ENCODE assay signal across 10 cellular contexts in genomic region chr3:108125151-108125540, GRCh38. TPM values are rescaled to one million over a fixed set of nuclear protein-coding genes. Genes with fewer than 3 reads are reported as not detected.
A peak's percentile ranks its signal among the peaks of the same experiment; 100 is the strongest.
DNase-seq lines count a peak whose midpoint lies in the region; ATAC-seq and TF ChIP-seq lines count a peak whose summit lies in the region.
"Had no signal": no experiment of that assay in that cellular context is flagged by ENCODE, and none has a peak within 500 bp of the region (broad histone marks: within the 10 kb centered on the region; RNA-seq: fewer than 3 reads in every experiment).

No MANE protein-coding gene starts in this region.

- peak overlapping the region; percentile 100 for H3K4me2 ChIP-seq in DOHH2 (ENCODE audit: low read length)

- peak; percentile 4 for ATAC-seq in activated CD8-positive, alpha-beta T cell treated with anti-CD3 and anti-CD28 coated beads for 36 hours
- ATAC-seq in naive thymus-derived CD8-positive, alpha-beta T cell: peak; percentile 32 to 47
- no peak for ATAC-seq in GM21723 (IDR thresholded peaks at IDR 0.05; ENCODE audit: unreplicated experiment)

- TF ChIP-seq CTCF in DOHH2 (IDR thresholded peaks at IDR 0.05; ENCODE audit: low read depth, low read length, poor library complexity, severe bottlenecking) (no peak), HL-60 (IDR thresholded peaks at IDR 0.05; ENCODE audit: insufficient read depth, low read length) (no peak)
- TF ChIP-seq CTCF in activated CD8-positive, alpha-beta T cell treated with anti-CD3 and anti-CD28 coated beads for 36 hours (IDR thresholded peaks at IDR 0.05): no peak

- H4K20me1 ChIP-seq in DOHH2 (ENCODE audit: control insufficient read depth, insufficient read depth, low read depth, low read length): 0 out of 2 replicates have a peak, but pooled peaks cover 4% of the 10 kb centered on the region

- H3K36me3 ChIP-seq in DOHH2 (ENCODE audit: control insufficient read depth, low read length): peaks cover 47% of the 10 kb centered on the region
- no peaks in the 10 kb centered on the region for H3K36me3 ChIP-seq in MG63
- H3K36me3 ChIP-seq: suprapubic skin had no signal

- POLR2A ChIA-PET in activated CD8-positive, alpha-beta T cell treated with anti-CD3 and anti-CD28 coated beads for 36 hours (lab: Charles Lee): interaction anchor here (0.7 to 12.4 kb wide), 12 partner anchors 12 to 184 kb away, joined by 3 to 161 read pairs (median 4); partner anchors contain the start of gene IFT57
- POLR2A ChIA-PET in naive thymus-derived CD8-positive, alpha-beta T cell (lab: Charles Lee): interaction anchor here (0.8 to 9.7 kb wide), 8 partner anchors 9 to 148 kb away, joined by 3 to 167 read pairs (median 6); partner anchors contain the start of genes CD47 and IFT57

- peak overlapping the region; percentile 97 for H3K4me3 ChIP-seq in DOHH2 (ENCODE audit: low read length)
- peak overlapping the region; percentile 0; the same call in 1 of the 2 replicates for H3K4me3 ChIP-seq in HL-60 (replicated peaks; ENCODE audit: insufficient read depth, low read length)
- no peak overlapping the region for H3K4me3 ChIP-seq in MG63
- H3K4me3 ChIP-seq: SK-N-MC, suprapubic skin had no signal

- H3K9me3 ChIP-seq in DOHH2 (ENCODE audit: control insufficient read depth, insufficient read depth, low read length) (no peaks in the 10 kb centered on the region), MG63 (no peaks in the 10 kb centered on the region)
- H3K9me3 ChIP-seq: suprapubic skin had no signal

- CTCF ChIA-PET in activated CD8-positive, alpha-beta T cell treated with anti-CD3 and anti-CD28 coated beads for 36 hours (lab: Charles Lee): interaction anchor here (2.9 to 3.2 kb wide), 2 partner anchors 33 to 36 kb away, joined by 12 read pairs; no protein-coding TSS in a partner anchor

- H3K4me1 Mint-ChIP-seq in activated CD8-positive, alpha-beta T cell treated with anti-CD3 and anti-CD28 coated beads for 36 hours (ENCODE audit: low read depth): peaks cover 60% of the 10 kb centered on the region
- peaks cover 37 to 90% (median 69%) of the 10 kb centered on the region in 4 donors for H3K4me1 Mint-ChIP-seq in naive thymus-derived CD8-positive, alpha-beta T cell

- no peak for DNase-seq in HL-60 (ENCODE audit: low read depth in 1 of 2, low spot score in 1 of 2)
- DNase-seq in activated CD8-positive, alpha-beta T cell treated with anti-CD3 and anti-CD28 coated beads for 36 hours: no peak
- DNase-seq in naive thymus-derived CD8-positive, alpha-beta T cell: peak in 1 of 10 donors; percentile 70
- no peak for DNase-seq in iPS-NIHi7 (ENCODE audit: extremely low spot score)
- DNase-seq in NCI-H526 (lab: John Stamatoyannopoulos, UW): no peak
- no peak for DNase-seq in MG63

- intact Hi-C loops in activated CD8-positive, alpha-beta T cell treated with anti-CD3 and anti-CD28 coated beads for 36 hours (cut with micrococcal nuclease): loop anchor here (2.0 to 10.0 kb wide), 3 partner anchors 36 to 170 kb away; partner anchors contain the start of genes HHLA2 and IFT57

- H3F3A ChIP-seq in DOHH2 (ENCODE audit: control insufficient read depth, insufficient read depth): peaks cover 36% of the 10 kb centered on the region

- H3K4me3 Mint-ChIP-seq in activated CD8-positive, alpha-beta T cell treated with anti-CD3 and anti-CD28 coated beads for 36 hours: peak overlapping the region; percentile 92
- peak overlapping the region; percentile 73 to 98 (median 88) for H3K4me3 Mint-ChIP-seq in naive thymus-derived CD8-positive, alpha-beta T cell

- H3K27ac ChIP-seq in DOHH2 (ENCODE audit: low read depth, low read length): peak overlapping the region; percentile 100
- peak overlapping the region; percentile 99 for H3K27ac ChIP-seq in HL-60 (replicated peaks)
- H3K27ac ChIP-seq: SK-N-MC, suprapubic skin had no signal

- H3K4me1 ChIP-seq in DOHH2 (ENCODE audit: control insufficient read depth, low read length): peaks cover 85% of the 10 kb centered on the region

- peaks cover 10% of the 10 kb centered on the region for H3K9me3 Mint-ChIP-seq in activated CD8-positive, alpha-beta T cell treated with anti-CD3 and anti-CD28 coated beads for 36 hours
- peaks cover 0 to 12% (median 0%) of the 10 kb centered on the region in 9 donors for H3K9me3 Mint-ChIP-seq in naive thymus-derived CD8-positive, alpha-beta T cell

- H3K27me3 Mint-ChIP-seq in activated CD8-positive, alpha-beta T cell treated with anti-CD3 and anti-CD28 coated beads for 36 hours: no peaks in the 10 kb centered on the region
- no peaks in the 10 kb centered on the region for H3K27me3 Mint-ChIP-seq in naive thymus-derived CD8-positive, alpha-beta T cell

- peak overlapping the region; percentile 100 for H3K27ac Mint-ChIP-seq in activated CD8-positive, alpha-beta T cell treated with anti-CD3 and anti-CD28 coated beads for 36 hours
- peak overlapping the region; percentile 95 to 100 (median 98) for H3K27ac Mint-ChIP-seq in naive thymus-derived CD8-positive, alpha-beta T cell

- H3K9me2 ChIP-seq in DOHH2 (replicated peaks; ENCODE audit: control insufficient read depth, low read length): no peaks in the 10 kb centered on the region

- H3K27me3 ChIP-seq in DOHH2 (ENCODE audit: control insufficient read depth, low read length): no peaks in the 10 kb centered on the region
- H3K27me3 ChIP-seq in HL-60 (ENCODE audit: insufficient read depth, poor library complexity, severe bottlenecking): no peaks in the 10 kb centered on the region
- no peaks in the 10 kb centered on the region for H3K27me3 ChIP-seq in MG63
- H3K27me3 ChIP-seq: suprapubic skin had no signal

- H3K79me2 ChIP-seq in DOHH2 (ENCODE audit: control insufficient read depth, low read length): peaks cover 52% of the 10 kb centered on the region

- H3K36me3 Mint-ChIP-seq in activated CD8-positive, alpha-beta T cell treated with anti-CD3 and anti-CD28 coated beads for 36 hours (ENCODE audit: low read depth): peaks cover 44% of the 10 kb centered on the region
- H3K36me3 Mint-ChIP-seq in naive thymus-derived CD8-positive, alpha-beta T cell: peaks cover 0 to 16% (median 0%) of the 10 kb centered on the region in 3 donors

RNA-seq across cellular contexts. Expression of gene CD47, which starts 34.3 kb away (rescaled TPM):
- total RNA-seq in activated CD8-positive, alpha-beta T cell treated with anti-CD3 and anti-CD28 coated beads for 36 hours: 10 to 100 TPM; 88.7 to 91.6 TPM
- total RNA-seq in naive thymus-derived CD8-positive, alpha-beta T cell: 100 to 1,000 TPM; 187 to 192 TPM
- polyA plus RNA-seq in naive thymus-derived CD8-positive, alpha-beta T cell: 100 to 1,000 TPM; 127 to 164 (median 135) TPM
- 69.0 and 158 TPM in 2 replicates for total RNA-seq in MG63 (2014; rRNA removed; shearing (Covaris generic); ENCODE audit: low replicate concordance)
